Comparison of ENCODE assay signal across 14 cellular contexts in genomic region chr10:122571892-122572291, GRCh38. TPM values are rescaled to one million over a fixed set of nuclear protein-coding genes. Genes with fewer than 3 reads are reported as not detected.
"Had no signal": no experiment of that assay in that cellular context is flagged by ENCODE, and none has a peak within 500 bp of the region (broad histone marks: within the 10 kb centered on the region; RNA-seq: fewer than 3 reads in every experiment).

No MANE protein-coding gene starts in this region.

- H3K27ac Mint-ChIP-seq: natural killer cell; stimulated activated effector memory CD8-positive, alpha-beta T cell treated with anti-CD3 and anti-CD28 coated beads, Interleukin-12 subunit alpha, Interleukin-12 subunit beta, amount 100 ng/mL, for 72 hours had no signal

- H3K4me1 Mint-ChIP-seq: natural killer cell; stimulated activated effector memory CD8-positive, alpha-beta T cell treated with anti-CD3 and anti-CD28 coated beads, Interleukin-12 subunit alpha, Interleukin-12 subunit beta, amount 100 ng/mL, for 72 hours had no signal

- DNase-seq: effector memory CD4-positive, alpha-beta T cell; gastrocnemius medialis; glutamatergic neuron; mammary epithelial cell; natural killer cell; ovary; retina; right lobe of liver; stimulated activated CD4-positive, alpha-beta T cell treated with anti-CD3 and anti-CD28 coated beads, Interleukin-4, amount 100 ng/mL, for 1 hour; stimulated activated CD8-positive, alpha-beta memory T cell treated with anti-CD3 and anti-CD28 coated beads, Interleukin-4, amount 100 ng/mL, for 48 hours; stimulated activated naive CD8-positive, alpha-beta T cell treated with anti-CD3 and anti-CD28 coated beads, Interleukin-15, Interleukin-2, amounts not matched to agents 100 U/mL and 50 U/mL, for 24 hours; transverse colon had no signal

- H3K4me3 Mint-ChIP-seq: natural killer cell; neural crest cell; stimulated activated effector memory CD8-positive, alpha-beta T cell treated with anti-CD3 and anti-CD28 coated beads, Interleukin-12 subunit alpha, Interleukin-12 subunit beta, amount 100 ng/mL, for 72 hours had no signal

- H3K9me3 Mint-ChIP-seq: natural killer cell; stimulated activated effector memory CD8-positive, alpha-beta T cell treated with anti-CD3 and anti-CD28 coated beads, Interleukin-12 subunit alpha, Interleukin-12 subunit beta, amount 100 ng/mL, for 72 hours had no signal

- H3K36me3 Mint-ChIP-seq: natural killer cell; stimulated activated effector memory CD8-positive, alpha-beta T cell treated with anti-CD3 and anti-CD28 coated beads, Interleukin-12 subunit alpha, Interleukin-12 subunit beta, amount 100 ng/mL, for 72 hours had no signal

RNA-seq across cellular contexts. Expression of gene DMBT1, which starts 11.3 kb away (rescaled TPM):
- total RNA-seq: natural killer cell, neural crest cell had no signal
